ENCODE assay signal across 8 cellular contexts in genomic region chr17:78993241-78993956, GRCh38. TPM values are rescaled to one million over a fixed set of nuclear protein-coding genes. Genes with fewer than 3 reads are reported as not detected.
A peak's percentile ranks its signal among the peaks of the same experiment; 100 is the strongest.
DNase-seq lines count a peak whose midpoint lies in the region; ATAC-seq and TF ChIP-seq lines count a peak whose summit lies in the region.

No MANE protein-coding gene starts in this region.

- no peaks in the 10 kb centered on the region for H3K27me3 ChIP-seq in SK-N-SH (ENCODE audit: insufficient read depth)
- no peaks in the 10 kb centered on the region for H3K27me3 ChIP-seq in ascending aorta
- no peaks in the 10 kb centered on the region for H3K27me3 ChIP-seq in hepatocyte

- H3K4me1 ChIP-seq in SK-N-SH (ENCODE audit: control insufficient read depth in 1 of 2, insufficient read depth in 2 of 2, low read depth in 1 of 2, low read length in 1 of 2) (peaks cover 0 to 10% of the 10 kb centered on the region in 2 experiments; a peak in 1 of 4 replicates), ascending aorta (peaks cover 0 to 14% of the 10 kb centered on the region in 2 donors), hepatocyte (ENCODE audit: insufficient read depth) (peaks cover 9% of the 10 kb centered on the region)

- H3K79me2 ChIP-seq in SK-N-SH (ENCODE audit: insufficient read depth) (peaks cover 34% of the 10 kb centered on the region; the same call in 1 of the 2 replicates), hepatocyte (no peaks in the 10 kb centered on the region)

- TF ChIP-seq EP300 in SK-N-SH (IDR thresholded peaks at IDR 0.05; ENCODE audit: borderline replicate concordance in 1 of 2, low read depth in 1 of 2, low read length in 1 of 2): no peak

- peak; percentile 98 for TF ChIP-seq CTCF in SK-N-SH (IDR thresholded peaks at IDR 0.05)
- TF ChIP-seq CTCF in ascending aorta (IDR thresholded peaks at IDR 0.05): peak; percentile 57 to 82 (median 72)
- peak; percentile 73 for TF ChIP-seq CTCF in hepatocyte (IDR thresholded peaks at IDR 0.05; ENCODE audit: poor library complexity)

- H4K20me1 ChIP-seq in SK-N-SH (ENCODE audit: insufficient read depth) (peaks cover 31% of the 10 kb centered on the region), hepatocyte (ENCODE audit: insufficient read depth, poor library complexity, severe bottlenecking) (peaks cover 4% of the 10 kb centered on the region)

- H3F3A ChIP-seq in SK-N-SH (replicated peaks; ENCODE audit: insufficient read depth): peaks cover 8% of the 10 kb centered on the region

- no peak overlapping the region for H3K4me2 ChIP-seq in SK-N-SH
- no peak overlapping the region for H3K4me2 ChIP-seq in hepatocyte

- no peak overlapping the region; a peak in 1 of 4 replicates for H3K4me3 ChIP-seq in SK-N-SH (ENCODE audit: low read depth in 2 of 2, low read length in 1 of 2)
- no peak overlapping the region for H3K4me3 ChIP-seq in ascending aorta
- H3K4me3 ChIP-seq in hepatocyte: no peak overlapping the region

- WGBS in SK-N-SH (ENCODE audit: low lambda C conversion rate): 77% methylated on average over 45 of the region's 49 CpGs
- 83% methylated on average over 49 of the region's 49 CpGs for WGBS in hepatocyte (ENCODE audit: low lambda C conversion rate, missing lambda C conversion rate)

- H3K9ac ChIP-seq in SK-N-SH: no peak overlapping the region

- no peaks in the 10 kb centered on the region for H3K9me2 ChIP-seq in SK-N-SH
- no peaks in the 10 kb centered on the region for H3K9me2 ChIP-seq in hepatocyte (replicated peaks; ENCODE audit: insufficient read depth)

- peak; percentile 71 for TF ChIP-seq RAD21 in SK-N-SH (IDR thresholded peaks at IDR 0.05; ENCODE audit: low read length)

- H3K36me3 ChIP-seq in SK-N-SH (replicated peaks in 1 of 2; ENCODE audit: control insufficient read depth in 1 of 2, insufficient read depth in 2 of 2, low read length in 1 of 2) (peaks cover 52 to 76% of the 10 kb centered on the region in 2 experiments), ascending aorta (peaks cover 64 to 72% of the 10 kb centered on the region in 2 donors), hepatocyte (replicated peaks; ENCODE audit: insufficient read depth, low read depth) (no peaks in the 10 kb centered on the region)

- intact Hi-C loops in ascending aorta (cut with DNase I): loop anchor here (2.0 to 5.0 kb wide), 2 partner anchors 49 to 399 kb away; no protein-coding TSS in a partner anchor

- ATAC-seq in GM21529 (IDR thresholded peaks at IDR 0.05; ENCODE audit: unreplicated experiment): no peak

- no peaks in the 10 kb centered on the region for H3K9me3 ChIP-seq in SK-N-SH
- H3K9me3 ChIP-seq in ascending aorta: no peaks in the 10 kb centered on the region
- H3K9me3 ChIP-seq in hepatocyte (ENCODE audit: low read depth): no peaks in the 10 kb centered on the region

- DNase-seq in SIG-M5 treated with dmso at 0.1 percent for 504 hours (lab: John Stamatoyannopoulos, UW; ENCODE audit: unreplicated experiment) (peak; percentile 31), SIG-M5 (lab: John Stamatoyannopoulos, UW) (no peak), SK-N-SH (peak; percentile 94), ascending aorta (ENCODE audit: low spot score in 2 of 2) (peak in 1 of 2 donors; percentile 73), hepatocyte (ENCODE audit: low spot score) (peak; percentile 74), NCI-H1436 treated with DMSO at 0.1 percent for 48 hours (lab: John Stamatoyannopoulos, UW) (no peak)
- peak; percentile 60 for DNase-seq in stimulated activated CD4-positive, alpha-beta T cell treated with anti-CD3 and anti-CD28 coated beads, Interleukin-12 subunit alpha, Interleukin-12 subunit beta, amount 100 ng/mL, for 4 hours

- POLR2A ChIA-PET in SK-N-SH (lab: Yijun Ruan, JAX): no interaction called here

- H2AFZ ChIP-seq in SK-N-SH (ENCODE audit: low read depth): no peak overlapping the region
- no peak overlapping the region for H2AFZ ChIP-seq in hepatocyte

- H3K27ac ChIP-seq in SK-N-SH (ENCODE audit: low read depth in 2 of 2, low read length in 1 of 2): no peak overlapping the region; a peak in 1 of 4 replicates
- H3K27ac ChIP-seq in ascending aorta: no peak overlapping the region
- H3K27ac ChIP-seq in hepatocyte: no peak overlapping the region

- CTCF ChIA-PET in SK-N-SH (lab: Yijun Ruan, JAX): interaction anchor here (0.6 to 11.1 kb wide), 31 partner anchors 10 to 395 kb away, joined by 3 to 133 read pairs (median 4); partner anchors contain the start of gene LGALS3BP

TF ChIP-seq in SK-N-SH, 30 proteins besides CTCF, POLR2A, EP300 and RAD21:
- peak; percentile 68 for TF ChIP-seq SMC3 (IDR thresholded peaks at IDR 0.05; ENCODE audit: low read depth, low read length)
- no peak for TF ChIP-seq MEF2A (IDR thresholded peaks at IDR 0.05; ENCODE audit: borderline replicate concordance, low read depth)

RNA-seq across cellular contexts. Expression of gene LGALS3BP, which starts 13.7 kb away (rescaled TPM):
- 272 and 579 TPM in 2 replicates for polyA plus RNA-seq in SK-N-SH (2012; rRNA removed)
- polyA plus RNA-seq in SK-N-SH (2012; cell fraction: cytosol; rRNA removed): 169 and 266 TPM in 2 replicates
- 757 and 838 TPM in 2 replicates for polyA plus RNA-seq in SK-N-SH (2012; cell fraction: nucleus; rRNA removed)
- 365 TPM for total RNA-seq in ascending aorta
- total RNA-seq in hepatocyte: 224 and 305 TPM in 2 replicates
- 787 and 811 TPM in 2 replicates for polyA plus RNA-seq in hepatocyte

RNA-seq across cellular contexts. Expression of gene CANT1, which starts 16.2 kb away (rescaled TPM):
- polyA plus RNA-seq in SK-N-SH (2012; rRNA removed): 83.8 and 87.4 TPM in 2 replicates
- 47.2 and 67.5 TPM in 2 replicates for polyA plus RNA-seq in SK-N-SH (2012; cell fraction: cytosol; rRNA removed)
- 55.9 and 68.2 TPM in 2 replicates for polyA plus RNA-seq in SK-N-SH (2012; cell fraction: nucleus; rRNA removed)
- 67.2 TPM for total RNA-seq in ascending aorta
- total RNA-seq in hepatocyte: 32.8 and 36.1 TPM in 2 replicates
- polyA plus RNA-seq in hepatocyte: 33.0 and 34.1 TPM in 2 replicates

RNA-seq across cellular contexts. Expression of gene C1QTNF1, which starts 30.6 kb away (rescaled TPM):
- polyA plus RNA-seq in SK-N-SH (2012; rRNA removed): 11.6 and 14.3 TPM in 2 replicates
- 5.3 and 10.0 TPM in 2 replicates for polyA plus RNA-seq in SK-N-SH (2012; cell fraction: cytosol; rRNA removed)
- 9.1 and 10.1 TPM in 2 replicates for polyA plus RNA-seq in SK-N-SH (2012; cell fraction: nucleus; rRNA removed)
- 435 TPM for total RNA-seq in ascending aorta
- total RNA-seq in hepatocyte: 9.5 and 12.8 TPM in 2 replicates
- 13.3 and 14.7 TPM in 2 replicates for polyA plus RNA-seq in hepatocyte

Comparison
In these comparisons a context has a peak if more than half of its experiments do, and no peak if none do; other contexts are left out.
1. DNase-seq: peak in SIG-M5 treated with dmso at 0.1 percent for 504 hours (single experiment), SK-N-SH (single experiment), hepatocyte (single experiment) and stimulated activated CD4-positive, alpha-beta T cell treated with anti-CD3 and anti-CD28 coated beads, Interleukin-12 subunit alpha, Interleukin-12 subunit beta, amount 100 ng/mL, for 4 hours (single experiment); none in SIG-M5 (single experiment) and NCI-H1436 treated with DMSO at 0.1 percent for 48 hours (single experiment).
2. RNA of gene C1QTNF1, which starts 30.6 kb away (total RNA-seq): 435 TPM in ascending aorta (single experiment); 9.5 to 12.8 TPM in hepatocyte; every median in the first group is over 10 times any median in the second.
3. Peak in every context shown above with its lines, with median percentiles within 50 percentile points of each other: CTCF ChIP-seq.